Comparison of ENCODE assay signal across 18 cellular contexts in the genomic region with DNA sequence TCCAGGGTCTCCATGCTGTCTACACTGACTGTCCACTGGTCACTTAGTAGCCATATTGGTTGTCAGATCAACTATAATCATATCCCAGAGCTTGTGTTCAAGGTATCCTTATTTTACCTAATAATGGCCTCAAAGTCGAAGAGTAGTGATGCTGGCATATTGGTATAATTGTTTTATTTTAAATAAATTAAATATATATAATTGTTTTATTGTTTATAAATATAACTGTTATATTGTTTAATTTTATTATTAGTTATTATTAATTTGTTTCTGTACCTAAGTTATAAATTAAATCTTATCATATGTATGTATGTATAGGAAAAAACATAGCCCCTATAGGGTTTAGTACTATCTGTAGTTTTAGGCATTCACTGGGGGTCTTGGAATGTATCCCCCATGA.
DNase-seq lines count a peak whose midpoint lies in the region; ATAC-seq, FAIRE-seq and TF ChIP-seq lines count a peak whose summit lies in the region.
"Had no signal": no experiment of that assay in that cellular context is flagged by ENCODE, and none has a peak within 500 bp of the region (broad histone marks: within the 10 kb centered on the region; RNA-seq: fewer than 3 reads in every experiment).

No MANE protein-coding gene starts in this region.

- peak overlapping the region; percentile 13 for H4K8ac ChIP-seq in mesendoderm (ENCODE audit: low read depth, low read length)

- H3K4ac ChIP-seq in mesendoderm (ENCODE audit: low read depth, low read length), result no peak overlapping the region

- FAIRE-seq in A204.1 (lab: Jason Lieb, UNC), result peak; percentile 88
- FAIRE-seq: GM12878 had no signal

- POLR2A ChIA-PET in CD4-positive, alpha-beta T cell (lab: Charles Lee), result no interaction called here

- H3K27me3 Mint-ChIP-seq in CD4-positive, alpha-beta T cell, result no peaks in the 10 kb centered on the region
- H3K27me3 Mint-ChIP-seq in activated naive CD8-positive, alpha-beta T cell, result no peaks in the 10 kb centered on the region
- H3K27me3 Mint-ChIP-seq: CD4-positive, alpha-beta memory T cell had no signal

- H3K4me1 ChIP-seq in mesendoderm (ENCODE audit: control insufficient read depth, low read depth, low read length), result peaks cover 2% of the 10 kb centered on the region
- no peaks in the 10 kb centered on the region for H3K4me1 ChIP-seq in left lung

- no peaks in the 10 kb centered on the region for H3K79me1 ChIP-seq in mesendoderm (ENCODE audit: low read length)

- no peak for DNase-seq in CD4-positive, alpha-beta T cell
- DNase-seq in mesendoderm (no peak), left lung (no peak), HuH-7.5 (ENCODE audit: low spot score) (no peak), H4 (ENCODE audit: low spot score) (no peak)
- DNase-seq: CD4-positive, alpha-beta memory T cell; DND-41; GOT3; MV-4-11; NCI-H1105 treated with DMSO at 0.1 percent for 48 hours; NCI-H2029 treated with DMSO at 0.1 percent for 48 hours; NCI-H226; NCI-H526; SHP77 had no signal

- no peak overlapping the region for H2AK5ac ChIP-seq in mesendoderm (ENCODE audit: low read length)

- H3K56ac ChIP-seq in mesendoderm (ENCODE audit: low read length), result no peak overlapping the region

- H3K4me3 Mint-ChIP-seq in CD4-positive, alpha-beta T cell, result no peak overlapping the region
- no peak overlapping the region for H3K4me3 Mint-ChIP-seq in activated naive CD8-positive, alpha-beta T cell

- H3K4me3 ChIP-seq in mesendoderm (ENCODE audit: low read length), result no peak overlapping the region
- no peak overlapping the region for H3K4me3 ChIP-seq in left lung
- H3K4me3 ChIP-seq: GM12878 had no signal

- intact Hi-C loops in CD4-positive, alpha-beta T cell (cut with DNase I, micrococcal nuclease), result loop anchor here in 1 of 2 experiments (10.0 kb wide), 1 partner anchor 314 kb away; no protein-coding TSS in a partner anchor
- intact Hi-C loops in left lung (cut with DNase I), result no loop called here

- no peak for ATAC-seq in CD4-positive, alpha-beta T cell (ENCODE audit: poor library complexity)
- no peak for ATAC-seq in left lung
- ATAC-seq: GM12878 had no signal

- no peak overlapping the region for H2BK5ac ChIP-seq in mesendoderm (ENCODE audit: low read length)

- no peaks in the 10 kb centered on the region for H3K79me2 ChIP-seq in mesendoderm (ENCODE audit: control insufficient read depth, insufficient read depth, low read length)

- H4K5ac ChIP-seq in mesendoderm (ENCODE audit: low read length), result no peak overlapping the region

- no peak overlapping the region for H3K4me2 ChIP-seq in mesendoderm (ENCODE audit: low read length)

- no peaks in the 10 kb centered on the region for H3K9me3 Mint-ChIP-seq in CD4-positive, alpha-beta T cell
- no peaks in the 10 kb centered on the region for H3K9me3 Mint-ChIP-seq in activated naive CD8-positive, alpha-beta T cell (ENCODE audit: low read depth)
- H3K9me3 Mint-ChIP-seq: IgD-negative memory B cell had no signal

- peaks cover 64% of the 10 kb centered on the region for H3K36me3 Mint-ChIP-seq in CD4-positive, alpha-beta T cell (ENCODE audit: low read depth)
- H3K36me3 Mint-ChIP-seq in activated naive CD8-positive, alpha-beta T cell, result peaks cover 22% of the 10 kb centered on the region
- H3K36me3 Mint-ChIP-seq: IgD-negative memory B cell had no signal

- CTCF ChIA-PET in CD4-positive, alpha-beta T cell (lab: Charles Lee), result interaction anchor here (1.4 kb wide), 1 partner anchor 18 kb away, joined by 4 read pairs; no protein-coding TSS in a partner anchor

- no peaks in the 10 kb centered on the region for H3K27me3 ChIP-seq in CD4-positive, alpha-beta T cell (ENCODE audit: control insufficient read depth, insufficient read depth, low read length)
- H3K27me3 ChIP-seq in mesendoderm (ENCODE audit: insufficient read depth, low read length, poor library complexity) (no peaks in the 10 kb centered on the region), left lung (no peaks in the 10 kb centered on the region)

- H3K23ac ChIP-seq in mesendoderm (ENCODE audit: low read length), result no peak overlapping the region

- H3K27ac ChIP-seq in CD4-positive, alpha-beta T cell (ENCODE audit: low read depth, low read length), result no peak overlapping the region
- H3K27ac ChIP-seq in mesendoderm (ENCODE audit: low read depth, low read length), result no peak overlapping the region
- H3K27ac ChIP-seq in left lung, result no peak overlapping the region

- WGBS in mesendoderm (ENCODE audit: extremely low coverage, insufficient coverage, low lambda C conversion rate), result 100% methylated on average over 1 of the region's 1 CpG

- H3K27ac Mint-ChIP-seq in CD4-positive, alpha-beta T cell, result peak overlapping the region; percentile 47
- peak overlapping the region; percentile 98 for H3K27ac Mint-ChIP-seq in activated naive CD8-positive, alpha-beta T cell
- H3K27ac Mint-ChIP-seq: IgD-negative memory B cell had no signal

- peaks cover 78% of the 10 kb centered on the region for H3K4me1 Mint-ChIP-seq in CD4-positive, alpha-beta T cell (ENCODE audit: low read depth)
- H3K4me1 Mint-ChIP-seq in activated naive CD8-positive, alpha-beta T cell (ENCODE audit: low read depth), result peaks cover 89% of the 10 kb centered on the region

- no peak overlapping the region for H3K18ac ChIP-seq in mesendoderm (ENCODE audit: low read length)

- no peak overlapping the region for H3K9ac ChIP-seq in mesendoderm (ENCODE audit: low read length)

- H2BK120ac ChIP-seq in mesendoderm (ENCODE audit: low read depth, low read length), result no peak overlapping the region

- no peak for TF ChIP-seq CTCF in CD4-positive, alpha-beta T cell (IDR thresholded peaks at IDR 0.05)
- TF ChIP-seq CTCF in left lung (IDR thresholded peaks at IDR 0.05), result no peak

- H2BK15ac ChIP-seq in mesendoderm (replicated peaks; ENCODE audit: low read depth), result no peak overlapping the region

- H3K36me3 ChIP-seq in mesendoderm (ENCODE audit: control insufficient read depth, insufficient read depth, low read length) (no peaks in the 10 kb centered on the region), left lung (no peaks in the 10 kb centered on the region)

- H3K9me3 ChIP-seq in CD4-positive, alpha-beta T cell (ENCODE audit: control insufficient read depth, low read length), result no peaks in the 10 kb centered on the region
- no peaks in the 10 kb centered on the region for H3K9me3 ChIP-seq in left lung
